ENCODE assay signal across 6 cellular contexts in genomic region chr3:196915375-196915774, GRCh38. TPM values are rescaled to one million over a fixed set of nuclear protein-coding genes. Genes with fewer than 3 reads are reported as not detected.
"Had no signal": no experiment of that assay in that cellular context is flagged by ENCODE, and none has a peak within 500 bp of the region (broad histone marks: within the 10 kb centered on the region; RNA-seq: fewer than 3 reads in every experiment).

No MANE protein-coding gene starts in this region.

- H3K4me1 Mint-ChIP-seq: GM23338, H9 had no signal

- DNase-seq: HCEC 1CT, KBM-7 had no signal

- H3K27ac Mint-ChIP-seq: GM23338, IgD-negative memory B cell had no signal

- H3K27me3 Mint-ChIP-seq: IgD-negative memory B cell had no signal

- H3K4me3 Mint-ChIP-seq: GM23338, H9, IgD-negative memory B cell had no signal

- H3K4me3 ChIP-seq: GM23338 had no signal

RNA-seq across cellular contexts. Expression of gene PIGZ, which starts 53.3 kb away (rescaled TPM):
- total RNA-seq: GM23338, H1 had no signal
